ENCODE assay signal across 1 cellular context in the genomic region with DNA sequence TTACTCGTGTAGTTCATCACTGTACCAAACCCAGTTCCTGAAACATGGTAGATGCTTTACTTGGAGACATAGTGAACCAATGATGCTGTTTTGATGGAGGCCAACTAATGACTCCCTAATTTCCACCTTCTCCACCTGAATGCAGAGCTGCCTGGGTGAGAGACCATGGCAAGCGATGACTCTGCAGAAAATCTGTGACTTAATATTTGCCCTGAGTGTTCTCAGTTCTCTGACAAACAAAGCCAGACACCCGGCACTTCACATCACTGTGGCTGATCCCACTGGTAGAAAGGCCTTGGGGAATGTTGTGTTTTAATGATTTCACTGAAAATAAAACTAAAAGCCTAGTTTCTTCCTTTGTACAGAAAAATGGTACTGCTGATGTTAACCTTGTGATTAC.
A peak's percentile ranks its signal among the peaks of the same experiment; 100 is the strongest.
TF ChIP-seq lines count a peak whose summit lies in the region.

No MANE protein-coding gene starts in this region.

TF ChIP-seq in HepG2, 621 proteins besides CTCF, POLR2A, EP300 and RAD21 (continued from another document):
- TF ChIP-seq NFE2L2 (IDR thresholded peaks at IDR 0.05; ENCODE audit: low read length) (peak; percentile 50; the same call in 1 of the 2 replicates), RBFOX2 (IDR thresholded peaks at IDR 0.05; ENCODE audit: low read depth, low read length) (no peak)
